19 cellular contexts compared by ENCODE assay signal in genomic region chr4:94409947-94410346, GRCh38. TPM values are rescaled to one million over a fixed set of nuclear protein-coding genes. Genes with fewer than 3 reads are reported as not detected.
DNase-seq lines count a peak whose midpoint lies in the region; ATAC-seq and TF ChIP-seq lines count a peak whose summit lies in the region.
"Had no signal": no experiment of that assay in that cellular context is flagged by ENCODE, and none has a peak within 500 bp of the region (broad histone marks: within the 10 kb centered on the region; RNA-seq: fewer than 3 reads in every experiment).

No MANE protein-coding gene starts in this region.

- no peak overlapping the region for H3K18ac ChIP-seq in mesenchymal stem cell (ENCODE audit: low read depth in 1 of 2, low read length in 2 of 2)

- no peak overlapping the region for H4K91ac ChIP-seq in mesenchymal stem cell (ENCODE audit: low read length)

- no peak overlapping the region for H3K14ac ChIP-seq in mesenchymal stem cell (ENCODE audit: low read length in 2 of 2)

- no peak overlapping the region for H2BK120ac ChIP-seq in mesenchymal stem cell (ENCODE audit: low read depth, low read length)

- H3K27me3 ChIP-seq in RWPE2 (ENCODE audit: insufficient read depth, poor library complexity, severe bottlenecking) (no peaks in the 10 kb centered on the region), mesenchymal stem cell (ENCODE audit: control insufficient read depth in 1 of 2, insufficient read depth in 1 of 2, low read length in 2 of 2) (no peaks in the 10 kb centered on the region), thoracic aorta (replicated peaks; ENCODE audit: insufficient read depth) (no peaks in the 10 kb centered on the region)

- H2BK5ac ChIP-seq in mesenchymal stem cell (ENCODE audit: low read depth, low read length, poor library complexity, severe bottlenecking): no peak overlapping the region

- H3K9me3 ChIP-seq in RWPE2 (ENCODE audit: severe bottlenecking): no peaks in the 10 kb centered on the region
- no peaks in the 10 kb centered on the region for H3K9me3 ChIP-seq in mesenchymal stem cell (ENCODE audit: control insufficient read depth, low read length)
- no peaks in the 10 kb centered on the region for H3K9me3 ChIP-seq in thoracic aorta

- no peak for TF ChIP-seq CTCF in RWPE2 (IDR thresholded peaks at IDR 0.05; ENCODE audit: poor library complexity, severe bottlenecking)
- TF ChIP-seq CTCF in thoracic aorta (IDR thresholded peaks at IDR 0.05): no peak

- H2AFZ ChIP-seq in mesenchymal stem cell (ENCODE audit: low read depth, low read length): no peak overlapping the region

- no peaks in the 10 kb centered on the region for H3K79me1 ChIP-seq in mesenchymal stem cell (replicated peaks; ENCODE audit: low read length, poor library complexity, severe bottlenecking)

- no peak overlapping the region for H2AK5ac ChIP-seq in mesenchymal stem cell (ENCODE audit: low read length, severe bottlenecking)

- H3K4me3 ChIP-seq in RWPE2 (ENCODE audit: severe bottlenecking) (no peak overlapping the region), mesenchymal stem cell (ENCODE audit: insufficient read depth in 1 of 2, low read depth in 1 of 2, low read length in 2 of 2) (no peak overlapping the region), thoracic aorta (peak overlapping the region; percentile 65)
- H3K4me3 ChIP-seq: lung had no signal

- H3K4me1 ChIP-seq in RWPE2 (ENCODE audit: insufficient read depth, poor library complexity, severe bottlenecking) (peaks cover 29% of the 10 kb centered on the region), mesenchymal stem cell (ENCODE audit: control insufficient read depth, insufficient read depth, low read depth, low read length) (no peaks in the 10 kb centered on the region), thoracic aorta (ENCODE audit: control insufficient read depth in 1 of 2, low read depth in 2 of 2) (peaks cover 41 to 63% of the 10 kb centered on the region in 2 donors)

- peak overlapping the region; percentile 33 for H3K27ac ChIP-seq in RWPE2 (ENCODE audit: poor library complexity, severe bottlenecking)
- H3K27ac ChIP-seq in mesenchymal stem cell (ENCODE audit: low read length, poor library complexity, severe bottlenecking): no peak overlapping the region
- H3K27ac ChIP-seq in thoracic aorta: peak overlapping the region; percentile 70 to 88

- H2BK15ac ChIP-seq in mesenchymal stem cell (ENCODE audit: low read depth, poor library complexity, severe bottlenecking): no peak overlapping the region

- DNase-seq in RWPE2 (ENCODE audit: low spot score) (no peak), dermis microvascular lymphatic vessel endothelial cell (ENCODE audit: low read depth in 2 of 2) (peak; percentile 53 to 55), mesenchymal stem cell (peak; percentile 16), thoracic aorta (ENCODE audit: low spot score) (no peak), NCI-H510A (lab: John Stamatoyannopoulos, UW) (no peak)
- DNase-seq in stimulated activated CD4-positive, alpha-beta T cell treated with anti-CD3 and anti-CD28 coated beads, Interleukin-4, amount 100 ng/mL, for 1 hour: no peak
- DNase-seq: activated CD4-positive, alpha-beta T cell treated with anti-CD3 and anti-CD28 coated beads for 48 hours; activated CD8-positive, alpha-beta memory T cell treated with anti-CD3 and anti-CD28 coated beads, Interleukin-2, amount 50 U/mL, for 4 hours; activated effector memory CD4-positive, alpha-beta T cell treated with Interleukin-2 at 50 U/mL for 16 hours; amygdala; cortex of kidney; MV-4-11; natural killer cell; NCI-H2029; RPMI8226; stimulated activated naive CD4-positive, alpha-beta T cell; SW 1271 had no signal

- H3K9ac ChIP-seq in mesenchymal stem cell (ENCODE audit: low read length): peak overlapping the region; percentile 42

- no peak overlapping the region for H2BK12ac ChIP-seq in mesenchymal stem cell (ENCODE audit: low read length in 2 of 2)

- no peak for ATAC-seq in RWPE2 (ENCODE audit: low read depth)
- peak; percentile 62 for ATAC-seq in thoracic aorta (ENCODE audit: insufficient number of reproducible peaks, low FRiP score, low read depth)
- ATAC-seq in GM19328 (IDR thresholded peaks at IDR 0.05; ENCODE audit: unreplicated experiment): no peak
- ATAC-seq: natural killer cell had no signal

- H3K4ac ChIP-seq in mesenchymal stem cell (ENCODE audit: low read depth in 1 of 2, low read length in 2 of 2): no peak overlapping the region

- H3K36me3 ChIP-seq in RWPE2 (ENCODE audit: low read depth): no peaks in the 10 kb centered on the region
- H3K36me3 ChIP-seq in mesenchymal stem cell (ENCODE audit: control insufficient read depth in 1 of 2, insufficient read depth in 2 of 2, low read depth in 1 of 2, low read length in 2 of 2): no peaks in the 10 kb centered on the region
- no peaks in the 10 kb centered on the region for H3K36me3 ChIP-seq in thoracic aorta

- no peak overlapping the region for H3K23ac ChIP-seq in mesenchymal stem cell (ENCODE audit: low read length in 2 of 2)

- no peak overlapping the region for H4K8ac ChIP-seq in mesenchymal stem cell (ENCODE audit: low read length)

- H3K4me2 ChIP-seq in mesenchymal stem cell (ENCODE audit: low read length, poor library complexity, severe bottlenecking): no peak overlapping the region

RNA-seq across cellular contexts. Expression of gene PDLIM5, which starts 41.8 kb away (rescaled TPM):
- 71.0 and 78.5 TPM in 2 replicates for total RNA-seq in dermis microvascular lymphatic vessel endothelial cell
- 93.5 TPM for polyA plus RNA-seq in mesenchymal stem cell (2013, experiment 1 of 2)
- polyA plus RNA-seq in mesenchymal stem cell (2013, experiment 2 of 2): 92.0 TPM
- total RNA-seq in thoracic aorta: 100 to 1,000 TPM; 275 to 328 TPM

Comparison
In these comparisons a context has a peak if more than half of its experiments do, and no peak if none do; other contexts are left out.
1. DNase-seq: peak in dermis microvascular lymphatic vessel endothelial cell (2 of 2) and mesenchymal stem cell (single experiment); none in RWPE2 (single experiment), thoracic aorta (single experiment), stimulated activated CD4-positive, alpha-beta T cell treated with anti-CD3 and anti-CD28 coated beads, Interleukin-4, amount 100 ng/mL, for 1 hour (single experiment) and NCI-H510A (single experiment).